23 cellular contexts compared by ENCODE assay signal in the genomic region with DNA sequence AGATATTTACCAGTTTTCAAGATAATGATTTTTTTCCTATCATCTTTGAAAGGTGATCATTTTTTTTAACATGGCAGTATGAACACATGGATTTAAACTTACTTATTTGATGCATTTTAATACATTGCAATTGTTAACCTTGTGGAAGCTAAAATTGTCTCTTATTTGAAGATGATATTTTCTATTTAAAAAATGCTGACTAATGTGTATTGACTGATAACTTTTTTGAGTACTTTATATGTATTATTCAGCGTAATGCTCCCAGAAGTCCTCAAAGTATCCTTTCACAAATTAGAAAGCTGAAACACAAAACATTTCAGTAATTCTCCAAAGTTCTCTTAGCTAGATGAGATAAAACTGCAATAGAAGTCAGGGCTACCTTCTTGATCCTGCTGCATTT.
"Had no signal": no experiment of that assay in that cellular context is flagged by ENCODE, and none has a peak within 500 bp of the region (broad histone marks: within the 10 kb centered on the region; RNA-seq: fewer than 3 reads in every experiment).

No MANE protein-coding gene starts in this region.

- H3K27me3 ChIP-seq: dorsolateral prefrontal cortex, esophagus muscularis mucosa, foreskin keratinocyte, gastroesophageal sphincter, heart left ventricle, hepatocyte, left lung had no signal

- H3K36me3 ChIP-seq: esophagus muscularis mucosa, gastroesophageal sphincter, heart left ventricle, left lung, lower lobe of right lung had no signal

- H2AFZ ChIP-seq: hepatocyte had no signal

- H3K4me3 ChIP-seq: coronary artery, dorsolateral prefrontal cortex, esophagus muscularis mucosa, gastroesophageal sphincter, heart left ventricle, hepatocyte, left lung, lower lobe of right lung, mucosa of descending colon had no signal

- H3K4me2 ChIP-seq: hepatocyte had no signal

- H3K79me2 ChIP-seq: hepatocyte had no signal

- ATAC-seq: foreskin keratinocyte, gastroesophageal sphincter, heart left ventricle, left lung, left ventricle myocardium superior, lower lobe of right lung, mucosa of descending colon had no signal

- DNase-seq: dermis blood vessel endothelial cell; dorsolateral prefrontal cortex; effector CD4-positive, alpha-beta T cell; effector memory CD4-positive, alpha-beta T cell; foreskin keratinocyte; heart left ventricle; hypothalamus; immature natural killer cell; islet precursor cell; kidney; left lung; left ventricle myocardium superior; lower lobe of right lung; mesenchymal stem cell; mucosa of descending colon; naive B cell had no signal

- H3K27ac ChIP-seq: coronary artery, dorsolateral prefrontal cortex, esophagus muscularis mucosa, foreskin keratinocyte, gastroesophageal sphincter, heart left ventricle, hepatocyte, left lung, lower lobe of right lung had no signal

- FAIRE-seq: colon, endothelial cell of umbilical vein, frontal cortex, kidney had no signal

- H3K9me3 ChIP-seq: esophagus muscularis mucosa, gastroesophageal sphincter, heart left ventricle, left lung, lower lobe of right lung, mucosa of descending colon had no signal

- H3K4me1 ChIP-seq: esophagus muscularis mucosa, foreskin keratinocyte, gastroesophageal sphincter, heart left ventricle, left lung, lower lobe of right lung had no signal
